13 cellular contexts compared by ENCODE assay signal in the genomic region with DNA sequence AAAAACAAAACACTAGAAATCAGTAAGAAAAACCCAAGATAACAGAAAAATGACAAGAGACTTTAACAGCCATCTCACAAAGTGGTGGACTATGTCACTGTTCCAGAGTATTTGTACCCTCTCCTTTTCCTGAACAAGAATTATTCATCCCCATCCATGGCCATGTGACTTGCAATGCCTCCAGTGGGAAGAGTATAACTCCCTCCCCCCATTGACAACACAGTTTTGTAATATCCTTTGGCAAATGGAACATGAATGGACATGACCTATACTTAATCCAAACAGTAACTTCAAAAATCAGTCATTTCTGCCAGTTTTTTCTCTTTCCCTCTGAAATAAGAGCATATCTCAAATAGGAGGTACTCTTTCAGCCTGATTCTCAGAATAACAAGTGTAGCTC. TPM values are rescaled to one million over a fixed set of nuclear protein-coding genes. Genes with fewer than 3 reads are reported as not detected.
A peak's percentile ranks its signal among the peaks of the same experiment; 100 is the strongest.
DNase-seq lines count a peak whose midpoint lies in the region; ATAC-seq and TF ChIP-seq lines count a peak whose summit lies in the region.
"Had no signal": no experiment of that assay in that cellular context is flagged by ENCODE, and none has a peak within 500 bp of the region (broad histone marks: within the 10 kb centered on the region; RNA-seq: fewer than 3 reads in every experiment).

No MANE protein-coding gene starts in this region.

- in situ Hi-C loops in astrocyte of the spinal cord (cut with HindIII; ENCODE audit: low sequenced_read_pairs), result no loop called here

- H3K4me3 ChIP-seq in astrocyte of the spinal cord (ENCODE audit: low read depth, low read length), result no peak overlapping the region
- no peak overlapping the region for H3K4me3 ChIP-seq in aorta (ENCODE audit: low read length in 2 of 2)
- H3K4me3 ChIP-seq: adrenal gland, SJSA1 had no signal

- H3K36me3 ChIP-seq in aorta (ENCODE audit: control insufficient read depth in 1 of 2, insufficient read depth in 2 of 2, low read length in 1 of 2), result no peaks in the 10 kb centered on the region
- H3K36me3 ChIP-seq: adrenal gland had no signal

- no peaks in the 10 kb centered on the region for H3K36me3 Mint-ChIP-seq in natural killer cell
- no peaks in the 10 kb centered on the region for H3K36me3 Mint-ChIP-seq in natural killer cell treated with Interleukin-12 subunit alpha and Interleukin-12 subunit beta and Interleukin-15 and Interleukin-18, amount 100 ng/mL, for 72 hours

- peak overlapping the region; percentile 32 to 45 for H3K27ac Mint-ChIP-seq in natural killer cell
- no peak overlapping the region for H3K27ac Mint-ChIP-seq in natural killer cell treated with Interleukin-12 subunit alpha and Interleukin-12 subunit beta and Interleukin-15 and Interleukin-18, amount 100 ng/mL, for 72 hours
- H3K27ac Mint-ChIP-seq: activated CD8-positive, alpha-beta T cell treated with anti-CD3 and anti-CD28 coated beads, Interleukin-2, amount 10 ng/mL, durations not matched to agents 7 days and 5 days; stimulated activated memory B cell treated with anti-CD40 and anti-IgM and Interleukin-4, amounts not matched to agents 10 μg/mL and 1 μg/mL and 100 μg/mL, for 72 hours had no signal

- no peaks in the 10 kb centered on the region for H3K9me3 ChIP-seq in aorta (ENCODE audit: control insufficient read depth, low read length)
- H3K9me3 ChIP-seq: adrenal gland, SJSA1 had no signal

- no peaks in the 10 kb centered on the region for H3K27me3 Mint-ChIP-seq in natural killer cell (ENCODE audit: low read depth in 2 of 2)
- H3K27me3 Mint-ChIP-seq in natural killer cell treated with Interleukin-12 subunit alpha and Interleukin-12 subunit beta and Interleukin-15 and Interleukin-18, amount 100 ng/mL, for 72 hours, result no peaks in the 10 kb centered on the region
- H3K27me3 Mint-ChIP-seq: stimulated activated memory B cell treated with anti-CD40 and anti-IgM and Interleukin-4, amounts not matched to agents 10 μg/mL and 1 μg/mL and 100 μg/mL, for 72 hours had no signal

- TF ChIP-seq CTCF in natural killer cell (IDR thresholded peaks at IDR 0.05) (no peak), astrocyte of the spinal cord (IDR thresholded peaks at IDR 0.05; ENCODE audit: low read depth, low read length) (no peak)

- no peaks in the 10 kb centered on the region for H3K9me3 Mint-ChIP-seq in natural killer cell
- H3K9me3 Mint-ChIP-seq in natural killer cell treated with Interleukin-12 subunit alpha and Interleukin-12 subunit beta and Interleukin-15 and Interleukin-18, amount 100 ng/mL, for 72 hours, result no peaks in the 10 kb centered on the region
- H3K9me3 Mint-ChIP-seq: stimulated activated memory B cell treated with anti-CD40 and anti-IgM and Interleukin-4, amounts not matched to agents 10 μg/mL and 1 μg/mL and 100 μg/mL, for 72 hours had no signal

- intact Hi-C loops in natural killer cell (cut with micrococcal nuclease), result no loop called here
- intact Hi-C loops in left ventricle myocardium superior (cut with micrococcal nuclease), result no loop called here
- intact Hi-C loops in aorta (cut with DNase I), result no loop called here

- H3K27me3 ChIP-seq in aorta (ENCODE audit: control insufficient read depth in 1 of 2, insufficient read depth in 2 of 2, low read length in 1 of 2), result no peaks in the 10 kb centered on the region
- H3K27me3 ChIP-seq: adrenal gland, SJSA1 had no signal

- no peak overlapping the region for H3K4me3 Mint-ChIP-seq in natural killer cell
- H3K4me3 Mint-ChIP-seq in natural killer cell treated with Interleukin-12 subunit alpha and Interleukin-12 subunit beta and Interleukin-15 and Interleukin-18, amount 100 ng/mL, for 72 hours, result no peak overlapping the region
- H3K4me3 Mint-ChIP-seq: activated CD8-positive, alpha-beta T cell treated with anti-CD3 and anti-CD28 coated beads, Interleukin-2, amount 10 ng/mL, durations not matched to agents 7 days and 5 days; stimulated activated memory B cell treated with anti-CD40 and anti-IgM and Interleukin-4, amounts not matched to agents 10 μg/mL and 1 μg/mL and 100 μg/mL, for 72 hours had no signal

- no peak overlapping the region for H3K27ac ChIP-seq in aorta (ENCODE audit: low read depth in 1 of 2, low read length in 2 of 2)
- H3K27ac ChIP-seq: adrenal gland, SJSA1 had no signal

- DNase-seq in natural killer cell (no peak), astrocyte of the spinal cord (ENCODE audit: low read depth, low spot score) (peak; percentile 35), left ventricle myocardium superior (no peak), aorta (no peak), DMS114 treated with DMSO at 0.1 percent for 48 hours (lab: John Stamatoyannopoulos, UW; ENCODE audit: unreplicated experiment) (no peak), NCI-H187 treated with DMSO at 0.1 percent for 48 hours (lab: John Stamatoyannopoulos, UW) (no peak)
- no peak for DNase-seq in natural killer cell treated with Interleukin-12 subunit alpha and Interleukin-12 subunit beta and Interleukin-15 and Interleukin-18, amount 100 ng/mL, for 72 hours (ENCODE audit: low spot score)
- DNase-seq: activated CD8-positive, alpha-beta T cell treated with anti-CD3 and anti-CD28 coated beads, Interleukin-2, amount 10 ng/mL, durations not matched to agents 7 days and 5 days; NCI-H446 treated with DMSO at 0.1 percent for 48 hours had no signal

- H3K4me1 ChIP-seq in aorta (ENCODE audit: control insufficient read depth in 1 of 2, insufficient read depth in 2 of 2, low read length in 2 of 2), result no peaks in the 10 kb centered on the region
- H3K4me1 ChIP-seq: SJSA1 had no signal

- ATAC-seq in natural killer cell (no peak), left ventricle myocardium superior (peak; percentile 63), aorta (ENCODE audit: low FRiP score) (peak; percentile 63), GM18511 (IDR thresholded peaks at IDR 0.05; ENCODE audit: unreplicated experiment) (no peak)
- ATAC-seq in natural killer cell treated with Interleukin-12 subunit alpha and Interleukin-12 subunit beta and Interleukin-15 and Interleukin-18, amount 100 ng/mL, for 72 hours, result no peak
- ATAC-seq: activated CD8-positive, alpha-beta T cell treated with anti-CD3 and anti-CD28 coated beads, Interleukin-2, amount 10 ng/mL, durations not matched to agents 7 days and 5 days; stimulated activated memory B cell treated with anti-CD40 and anti-IgM and Interleukin-4, amounts not matched to agents 10 μg/mL and 1 μg/mL and 100 μg/mL, for 72 hours had no signal

- H3K4me1 Mint-ChIP-seq in natural killer cell, result peaks cover 62 to 72% of the 10 kb centered on the region in 2 donors
- H3K4me1 Mint-ChIP-seq in natural killer cell treated with Interleukin-12 subunit alpha and Interleukin-12 subunit beta and Interleukin-15 and Interleukin-18, amount 100 ng/mL, for 72 hours (ENCODE audit: low read depth in 2 of 2), result peaks cover 39% of the 10 kb centered on the region in 2 donors

RNA-seq across cellular contexts. Expression of gene PTBP3, which starts 33.9 kb away (rescaled TPM):
- total RNA-seq in natural killer cell (100 to 1,000 TPM; 135 to 156 (median 140) TPM), left ventricle myocardium superior (19.4 TPM), aorta (10 to 100 TPM; 39.6 to 74.1 TPM)
- total RNA-seq in natural killer cell treated with Interleukin-12 subunit alpha and Interleukin-12 subunit beta and Interleukin-15 and Interleukin-18, amount 100 ng/mL, for 72 hours, result 100 to 1,000 TPM; 123 to 143 TPM
- polyA plus RNA-seq in aorta, result 10 to 100 TPM in 1 of 2 donors, 1 to 10 TPM in 1; 5.2 to 12.9 TPM

Comparison
In these comparisons a context has a peak if more than half of its experiments do, and no peak if none do; other contexts are left out.
1. H3K27ac Mint-ChIP-seq: peak in natural killer cell (2 of 2); none in natural killer cell treated with Interleukin-12 subunit alpha and Interleukin-12 subunit beta and Interleukin-15 and Interleukin-18, amount 100 ng/mL, for 72 hours (0 of 2).
2. ATAC-seq: peak in left ventricle myocardium superior (single experiment) and aorta (single experiment); none in natural killer cell (0 of 3), natural killer cell treated with Interleukin-12 subunit alpha and Interleukin-12 subunit beta and Interleukin-15 and Interleukin-18, amount 100 ng/mL, for 72 hours (0 of 2) and GM18511 (single experiment).